ENCODE assay signal across 1 cellular context in the genomic region with DNA sequence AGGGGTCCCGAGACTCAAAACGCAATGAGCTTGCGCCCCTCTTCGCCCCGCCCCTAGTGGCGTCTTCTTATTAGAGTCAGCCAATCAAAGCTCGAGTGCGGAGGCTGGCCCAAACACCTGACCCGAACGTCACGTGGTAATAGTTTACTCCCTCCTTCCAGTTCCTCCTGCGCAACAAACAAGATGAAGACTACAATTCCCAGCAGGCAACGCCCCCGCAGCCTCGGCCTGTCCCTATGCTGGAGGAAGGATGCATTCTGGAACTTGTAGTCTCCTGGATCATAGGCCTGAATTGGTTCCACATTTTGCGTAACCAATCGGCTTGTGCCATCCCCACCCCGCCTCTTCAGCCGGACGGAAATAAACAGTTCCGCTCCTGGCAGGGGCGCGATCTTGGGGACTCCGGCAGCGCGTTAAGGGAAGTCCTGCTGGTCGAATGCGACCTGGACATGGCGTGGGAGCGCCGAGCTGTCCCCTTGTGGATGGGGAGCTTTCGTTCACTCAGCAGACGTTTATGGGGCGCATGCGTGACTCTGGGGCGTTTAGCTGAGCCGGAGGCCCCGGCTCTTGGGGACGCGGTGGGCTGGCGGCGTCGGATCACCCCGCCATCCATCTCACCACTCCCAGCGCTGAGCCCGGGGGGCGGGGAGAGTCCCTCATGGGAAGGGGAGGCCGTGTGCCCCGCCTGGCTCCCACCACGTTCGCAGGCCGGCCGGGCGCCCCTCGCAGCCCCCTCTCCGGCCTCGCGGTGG.
TF ChIP-seq lines count a peak whose summit lies in the region.

A gene (minus strand): TSS at position 26 of the 752 bp plus-strand sequence. CDS start 38 bp downstream, outside the sequence.

TF ChIP-seq in K562, 482 proteins besides CTCF, POLR2A, EP300 and RAD21 (continued from another document and continues in another):
- TF ChIP-seq ELF1 (tag; IDR thresholded peaks at IDR 0.05) (peak; percentile 67), CHD4 (IDR thresholded peaks at IDR 0.05; ENCODE audit: insufficient read depth, insufficient replicate concordance, low read depth, low read length, poor library complexity, severe bottlenecking) (no peak), DMBX1 (CRISPR knock-in tag; IDR thresholded peaks at IDR 0.05; ENCODE audit: borderline replicate concordance) (peak; percentile 56; the same call in 1 of the 2 replicates), TCFL5 (CRISPR knock-in tag; conservative IDR thresholded peaks at IDR 0.05) (no peak), RBM25 (IDR thresholded peaks at IDR 0.05; ENCODE audit: low read depth, low read length, severe bottlenecking) (no peak), FOS (IDR thresholded peaks at IDR 0.05; ENCODE audit: extremely low read depth, insufficient read length) (peak; percentile 70), TAF9B (IDR thresholded peaks at IDR 0.05; ENCODE audit: partially characterized antibody) (peak; percentile 63), ZNF699 (CRISPR knock-in tag; IDR thresholded peaks at IDR 0.05; ENCODE audit: insufficient replicate concordance) (no peak), HDAC3 (IDR thresholded peaks at IDR 0.05; ENCODE audit: borderline replicate concordance, partially characterized antibody) (peak; percentile 99), ZNF445 (CRISPR knock-in tag; IDR thresholded peaks at IDR 0.05; ENCODE audit: low read depth) (no peak), BDP1 (IDR thresholded peaks at IDR 0.05; ENCODE audit: insufficient read depth, insufficient read length) (no peak), PCBP1 (IDR thresholded peaks at IDR 0.05; ENCODE audit: low read depth, low read length, poor library complexity, severe bottlenecking) (no peak), MYNN (IDR thresholded peaks at IDR 0.05) (no peak), MYNN (CRISPR knock-in tag; IDR thresholded peaks at IDR 0.05) (no peak), ZNF431 (CRISPR knock-in tag; IDR thresholded peaks at IDR 0.05) (no peak), NFIX (CRISPR knock-in tag; IDR thresholded peaks at IDR 0.05; ENCODE audit: low read depth) (no peak), LCOR (CRISPR knock-in tag; IDR thresholded peaks at IDR 0.05) (0 out of 2 replicates have a peak, but pooled peaks have one; percentile 79), ELF4 (CRISPR knock-in tag; IDR thresholded peaks at IDR 0.05) (no peak), SMARCA4 (IDR thresholded peaks at IDR 0.05) (no peak), NFYB (IDR thresholded peaks at IDR 0.05; ENCODE audit: extremely low read depth, insufficient read length) (peak; percentile 78), CBX5 (IDR thresholded peaks at IDR 0.05; ENCODE audit: borderline replicate concordance, low read depth) (no peak), ZNF695 (CRISPR knock-in tag; IDR thresholded peaks at IDR 0.05) (0 out of 2 replicates have a peak, but pooled peaks have one; percentile 49), BRD9 (IDR thresholded peaks at IDR 0.05; ENCODE audit: low read depth, partially characterized antibody) (no peak), CBX8 (IDR thresholded peaks at IDR 0.05; ENCODE audit: borderline replicate concordance, extremely low read depth, low read depth, low read length, poor library complexity, severe bottlenecking) (no peak), ZFP1 (CRISPR knock-in tag; IDR thresholded peaks at IDR 0.05) (0 out of 2 replicates have a peak, but pooled peaks have one; percentile 53), STAT5B (CRISPR knock-in tag; IDR thresholded peaks at IDR 0.05) (no peak), NFATC3 (IDR thresholded peaks at IDR 0.05) (no peak), ARHGAP35 (IDR thresholded peaks at IDR 0.05; ENCODE audit: partially characterized antibody) (no peak), SRSF7 (optimal IDR thresholded peaks at IDR 0.05; ENCODE audit: low read depth, low read length) (no peak), RBM15 (IDR thresholded peaks at IDR 0.05; ENCODE audit: insufficient read depth, low read length) (no peak), OTX1 (CRISPR knock-in tag; IDR thresholded peaks at IDR 0.05) (peak; percentile 61; the same call in 1 of the 2 replicates), L3MBTL2 (IDR thresholded peaks at IDR 0.05) (peak; percentile 96), PRPF4 (IDR thresholded peaks at IDR 0.05; ENCODE audit: insufficient read depth, low read depth, low read length, poor library complexity, severe bottlenecking) (peak; percentile 46), FOSL1 (tag; conservative IDR thresholded peaks at IDR 0.05) (peak; percentile 33; the same call in 1 of the 2 replicates), ZNF217 (CRISPR knock-in tag; IDR thresholded peaks at IDR 0.05) (no peak), XRCC5 (IDR thresholded peaks at IDR 0.05; ENCODE audit: low read depth, low read length) (peak; percentile 83)
- TF ChIP-seq, protein P1, sequence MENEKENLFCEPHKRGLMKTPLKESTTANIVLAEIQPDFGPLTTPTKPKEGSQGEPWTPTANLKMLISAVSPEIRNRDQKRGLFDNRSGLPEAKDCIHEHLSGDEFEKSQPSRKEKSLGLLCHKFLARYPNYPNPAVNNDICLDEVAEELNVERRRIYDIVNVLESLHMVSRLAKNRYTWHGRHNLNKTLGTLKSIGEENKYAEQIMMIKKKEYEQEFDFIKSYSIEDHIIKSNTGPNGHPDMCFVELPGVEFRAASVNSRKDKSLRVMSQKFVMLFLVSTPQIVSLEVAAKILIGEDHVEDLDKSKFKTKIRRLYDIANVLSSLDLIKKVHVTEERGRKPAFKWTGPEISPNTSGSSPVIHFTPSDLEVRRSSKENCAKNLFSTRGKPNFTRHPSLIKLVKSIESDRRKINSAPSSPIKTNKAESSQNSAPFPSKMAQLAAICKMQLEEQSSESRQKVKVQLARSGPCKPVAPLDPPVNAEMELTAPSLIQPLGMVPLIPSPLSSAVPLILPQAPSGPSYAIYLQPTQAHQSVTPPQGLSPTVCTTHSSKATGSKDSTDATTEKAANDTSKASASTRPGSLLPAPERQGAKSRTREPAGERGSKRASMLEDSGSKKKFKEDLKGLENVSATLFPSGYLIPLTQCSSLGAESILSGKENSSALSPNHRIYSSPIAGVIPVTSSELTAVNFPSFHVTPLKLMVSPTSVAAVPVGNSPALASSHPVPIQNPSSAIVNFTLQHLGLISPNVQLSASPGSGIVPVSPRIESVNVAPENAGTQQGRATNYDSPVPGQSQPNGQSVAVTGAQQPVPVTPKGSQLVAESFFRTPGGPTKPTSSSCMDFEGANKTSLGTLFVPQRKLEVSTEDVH (IDR thresholded peaks at IDR 0.05; ENCODE audit: low read depth, partially characterized antibody) = peak; percentile 21
- TF ChIP-seq, protein P2, sequence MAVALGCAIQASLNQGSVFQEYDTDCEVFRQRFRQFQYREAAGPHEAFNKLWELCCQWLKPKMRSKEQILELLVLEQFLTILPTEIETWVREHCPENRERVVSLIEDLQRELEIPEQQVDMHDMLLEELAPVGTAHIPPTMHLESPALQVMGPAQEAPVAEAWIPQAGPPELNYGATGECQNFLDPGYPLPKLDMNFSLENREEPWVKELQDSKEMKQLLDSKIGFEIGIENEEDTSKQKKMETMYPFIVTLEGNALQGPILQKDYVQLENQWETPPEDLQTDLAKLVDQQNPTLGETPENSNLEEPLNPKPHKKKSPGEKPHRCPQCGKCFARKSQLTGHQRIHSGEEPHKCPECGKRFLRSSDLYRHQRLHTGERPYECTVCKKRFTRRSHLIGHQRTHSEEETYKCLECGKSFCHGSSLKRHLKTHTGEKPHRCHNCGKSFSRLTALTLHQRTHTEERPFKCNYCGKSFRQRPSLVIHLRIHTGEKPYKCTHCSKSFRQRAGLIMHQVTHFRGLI (CRISPR knock-in tag; IDR thresholded peaks at IDR 0.05) = 0 out of 2 replicates have a peak, but pooled peaks have one; percentile 39
- TF ChIP-seq, protein P3, sequence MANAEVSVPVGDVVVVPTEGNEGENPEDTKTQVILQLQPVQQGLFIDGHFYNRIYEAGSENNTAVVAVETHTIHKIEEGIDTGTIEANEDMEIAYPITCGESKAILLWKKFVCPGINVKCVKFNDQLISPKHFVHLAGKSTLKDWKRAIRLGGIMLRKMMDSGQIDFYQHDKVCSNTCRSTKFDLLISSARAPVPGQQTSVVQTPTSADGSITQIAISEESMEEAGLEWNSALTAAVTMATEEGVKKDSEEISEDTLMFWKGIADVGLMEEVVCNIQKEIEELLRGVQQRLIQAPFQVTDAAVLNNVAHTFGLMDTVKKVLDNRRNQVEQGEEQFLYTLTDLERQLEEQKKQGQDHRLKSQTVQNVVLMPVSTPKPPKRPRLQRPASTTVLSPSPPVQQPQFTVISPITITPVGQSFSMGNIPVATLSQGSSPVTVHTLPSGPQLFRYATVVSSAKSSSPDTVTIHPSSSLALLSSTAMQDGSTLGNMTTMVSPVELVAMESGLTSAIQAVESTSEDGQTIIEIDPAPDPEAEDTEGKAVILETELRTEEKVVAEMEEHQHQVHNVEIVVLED (CRISPR knock-in tag; IDR thresholded peaks at IDR 0.05) = peak; percentile 52
- TF ChIP-seq, protein P4, sequence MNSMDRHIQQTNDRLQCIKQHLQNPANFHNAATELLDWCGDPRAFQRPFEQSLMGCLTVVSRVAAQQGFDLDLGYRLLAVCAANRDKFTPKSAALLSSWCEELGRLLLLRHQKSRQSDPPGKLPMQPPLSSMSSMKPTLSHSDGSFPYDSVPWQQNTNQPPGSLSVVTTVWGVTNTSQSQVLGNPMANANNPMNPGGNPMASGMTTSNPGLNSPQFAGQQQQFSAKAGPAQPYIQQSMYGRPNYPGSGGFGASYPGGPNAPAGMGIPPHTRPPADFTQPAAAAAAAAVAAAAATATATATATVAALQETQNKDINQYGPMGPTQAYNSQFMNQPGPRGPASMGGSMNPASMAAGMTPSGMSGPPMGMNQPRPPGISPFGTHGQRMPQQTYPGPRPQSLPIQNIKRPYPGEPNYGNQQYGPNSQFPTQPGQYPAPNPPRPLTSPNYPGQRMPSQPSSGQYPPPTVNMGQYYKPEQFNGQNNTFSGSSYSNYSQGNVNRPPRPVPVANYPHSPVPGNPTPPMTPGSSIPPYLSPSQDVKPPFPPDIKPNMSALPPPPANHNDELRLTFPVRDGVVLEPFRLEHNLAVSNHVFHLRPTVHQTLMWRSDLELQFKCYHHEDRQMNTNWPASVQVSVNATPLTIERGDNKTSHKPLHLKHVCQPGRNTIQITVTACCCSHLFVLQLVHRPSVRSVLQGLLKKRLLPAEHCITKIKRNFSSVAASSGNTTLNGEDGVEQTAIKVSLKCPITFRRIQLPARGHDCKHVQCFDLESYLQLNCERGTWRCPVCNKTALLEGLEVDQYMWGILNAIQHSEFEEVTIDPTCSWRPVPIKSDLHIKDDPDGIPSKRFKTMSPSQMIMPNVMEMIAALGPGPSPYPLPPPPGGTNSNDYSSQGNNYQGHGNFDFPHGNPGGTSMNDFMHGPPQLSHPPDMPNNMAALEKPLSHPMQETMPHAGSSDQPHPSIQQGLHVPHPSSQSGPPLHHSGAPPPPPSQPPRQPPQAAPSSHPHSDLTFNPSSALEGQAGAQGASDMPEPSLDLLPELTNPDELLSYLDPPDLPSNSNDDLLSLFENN (IDR thresholded peaks at IDR 0.05; ENCODE audit: low read depth in 2 of 2, low read length in 2 of 2) = peak; percentile 19 to 72; a peak in 2 of 4 replicates
- TF ChIP-seq, protein P5, sequence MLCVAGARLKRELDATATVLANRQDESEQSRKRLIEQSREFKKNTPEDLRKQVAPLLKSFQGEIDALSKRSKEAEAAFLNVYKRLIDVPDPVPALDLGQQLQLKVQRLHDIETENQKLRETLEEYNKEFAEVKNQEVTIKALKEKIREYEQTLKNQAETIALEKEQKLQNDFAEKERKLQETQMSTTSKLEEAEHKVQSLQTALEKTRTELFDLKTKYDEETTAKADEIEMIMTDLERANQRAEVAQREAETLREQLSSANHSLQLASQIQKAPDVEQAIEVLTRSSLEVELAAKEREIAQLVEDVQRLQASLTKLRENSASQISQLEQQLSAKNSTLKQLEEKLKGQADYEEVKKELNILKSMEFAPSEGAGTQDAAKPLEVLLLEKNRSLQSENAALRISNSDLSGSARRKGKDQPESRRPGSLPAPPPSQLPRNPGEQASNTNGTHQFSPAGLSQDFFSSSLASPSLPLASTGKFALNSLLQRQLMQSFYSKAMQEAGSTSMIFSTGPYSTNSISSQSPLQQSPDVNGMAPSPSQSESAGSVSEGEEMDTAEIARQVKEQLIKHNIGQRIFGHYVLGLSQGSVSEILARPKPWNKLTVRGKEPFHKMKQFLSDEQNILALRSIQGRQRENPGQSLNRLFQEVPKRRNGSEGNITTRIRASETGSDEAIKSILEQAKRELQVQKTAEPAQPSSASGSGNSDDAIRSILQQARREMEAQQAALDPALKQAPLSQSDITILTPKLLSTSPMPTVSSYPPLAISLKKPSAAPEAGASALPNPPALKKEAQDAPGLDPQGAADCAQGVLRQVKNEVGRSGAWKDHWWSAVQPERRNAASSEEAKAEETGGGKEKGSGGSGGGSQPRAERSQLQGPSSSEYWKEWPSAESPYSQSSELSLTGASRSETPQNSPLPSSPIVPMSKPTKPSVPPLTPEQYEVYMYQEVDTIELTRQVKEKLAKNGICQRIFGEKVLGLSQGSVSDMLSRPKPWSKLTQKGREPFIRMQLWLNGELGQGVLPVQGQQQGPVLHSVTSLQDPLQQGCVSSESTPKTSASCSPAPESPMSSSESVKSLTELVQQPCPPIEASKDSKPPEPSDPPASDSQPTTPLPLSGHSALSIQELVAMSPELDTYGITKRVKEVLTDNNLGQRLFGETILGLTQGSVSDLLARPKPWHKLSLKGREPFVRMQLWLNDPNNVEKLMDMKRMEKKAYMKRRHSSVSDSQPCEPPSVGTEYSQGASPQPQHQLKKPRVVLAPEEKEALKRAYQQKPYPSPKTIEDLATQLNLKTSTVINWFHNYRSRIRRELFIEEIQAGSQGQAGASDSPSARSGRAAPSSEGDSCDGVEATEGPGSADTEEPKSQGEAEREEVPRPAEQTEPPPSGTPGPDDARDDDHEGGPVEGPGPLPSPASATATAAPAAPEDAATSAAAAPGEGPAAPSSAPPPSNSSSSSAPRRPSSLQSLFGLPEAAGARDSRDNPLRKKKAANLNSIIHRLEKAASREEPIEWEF (CRISPR knock-in tag; IDR thresholded peaks at IDR 0.05) = no peak
- TF ChIP-seq, protein P6, sequence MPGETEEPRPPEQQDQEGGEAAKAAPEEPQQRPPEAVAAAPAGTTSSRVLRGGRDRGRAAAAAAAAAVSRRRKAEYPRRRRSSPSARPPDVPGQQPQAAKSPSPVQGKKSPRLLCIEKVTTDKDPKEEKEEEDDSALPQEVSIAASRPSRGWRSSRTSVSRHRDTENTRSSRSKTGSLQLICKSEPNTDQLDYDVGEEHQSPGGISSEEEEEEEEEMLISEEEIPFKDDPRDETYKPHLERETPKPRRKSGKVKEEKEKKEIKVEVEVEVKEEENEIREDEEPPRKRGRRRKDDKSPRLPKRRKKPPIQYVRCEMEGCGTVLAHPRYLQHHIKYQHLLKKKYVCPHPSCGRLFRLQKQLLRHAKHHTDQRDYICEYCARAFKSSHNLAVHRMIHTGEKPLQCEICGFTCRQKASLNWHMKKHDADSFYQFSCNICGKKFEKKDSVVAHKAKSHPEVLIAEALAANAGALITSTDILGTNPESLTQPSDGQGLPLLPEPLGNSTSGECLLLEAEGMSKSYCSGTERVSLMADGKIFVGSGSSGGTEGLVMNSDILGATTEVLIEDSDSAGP (CRISPR knock-in tag; IDR thresholded peaks at IDR 0.05) = no peak
- TF ChIP-seq, protein P7, sequence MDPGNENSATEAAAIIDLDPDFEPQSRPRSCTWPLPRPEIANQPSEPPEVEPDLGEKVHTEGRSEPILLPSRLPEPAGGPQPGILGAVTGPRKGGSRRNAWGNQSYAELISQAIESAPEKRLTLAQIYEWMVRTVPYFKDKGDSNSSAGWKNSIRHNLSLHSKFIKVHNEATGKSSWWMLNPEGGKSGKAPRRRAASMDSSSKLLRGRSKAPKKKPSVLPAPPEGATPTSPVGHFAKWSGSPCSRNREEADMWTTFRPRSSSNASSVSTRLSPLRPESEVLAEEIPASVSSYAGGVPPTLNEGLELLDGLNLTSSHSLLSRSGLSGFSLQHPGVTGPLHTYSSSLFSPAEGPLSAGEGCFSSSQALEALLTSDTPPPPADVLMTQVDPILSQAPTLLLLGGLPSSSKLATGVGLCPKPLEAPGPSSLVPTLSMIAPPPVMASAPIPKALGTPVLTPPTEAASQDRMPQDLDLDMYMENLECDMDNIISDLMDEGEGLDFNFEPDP (CRISPR knock-in tag; IDR thresholded peaks at IDR 0.05) = no peak
